In genomic region chr12:26422839-26423398, GRCh38 we compare ENCODE assay signal across 1 cellular context.
TF ChIP-seq lines count a peak whose summit lies in the region.

No MANE protein-coding gene starts in this region.

TF ChIP-seq in WTC11, 78 proteins besides CTCF, POLR2A, EP300 and RAD21 (continued from another document):
- no peak for TF ChIP-seq ARID4B (CRISPR knock-in tag; IDR thresholded peaks at IDR 0.05; ENCODE audit: borderline replicate concordance)
- TF ChIP-seq ESRRA (CRISPR knock-in tag; IDR thresholded peaks at IDR 0.05; ENCODE audit: borderline replicate concordance), result no peak
- TF ChIP-seq ZNF416 (CRISPR knock-in tag; IDR thresholded peaks at IDR 0.05), result no peak
- TF ChIP-seq ATF6 (CRISPR knock-in tag; IDR thresholded peaks at IDR 0.05), result no peak
- no peak for TF ChIP-seq AFF4 (CRISPR knock-in tag; IDR thresholded peaks at IDR 0.05; ENCODE audit: borderline replicate concordance)
- no peak for TF ChIP-seq KAT7 (CRISPR knock-in tag; IDR thresholded peaks at IDR 0.05; ENCODE audit: borderline replicate concordance)
